In genomic region chr11:117604349-117604995, GRCh38 we compare ENCODE assay signal across 16 cellular contexts.
DNase-seq lines count a peak whose midpoint lies in the region; ATAC-seq and TF ChIP-seq lines count a peak whose summit lies in the region.
"Had no signal": no experiment of that assay in that cellular context is flagged by ENCODE, and none has a peak within 500 bp of the region (broad histone marks: within the 10 kb centered on the region; RNA-seq: fewer than 3 reads in every experiment).

No MANE protein-coding gene starts in this region.

- H4K20me1 ChIP-seq in Karpas-422 (ENCODE audit: insufficient read depth, low read depth, low read length): no peaks in the 10 kb centered on the region

- no peak for TF ChIP-seq CTCF in choroid plexus epithelial cell (conservative IDR thresholded peaks at IDR 0.05; ENCODE audit: low read depth, low read length)
- TF ChIP-seq CTCF in activated CD8-positive, alpha-beta T cell treated with anti-CD3 and anti-CD28 coated beads for 36 hours (IDR thresholded peaks at IDR 0.05): no peak

- no peak overlapping the region for H3K4me3 Mint-ChIP-seq in activated CD8-positive, alpha-beta T cell treated with anti-CD3 and anti-CD28 coated beads for 36 hours
- H3K4me3 Mint-ChIP-seq: naive thymus-derived CD4-positive, alpha-beta T cell had no signal

- peak; percentile 47 to 84 (median 71) for DNase-seq in NCI-H1417 (lab: John Stamatoyannopoulos, UW)
- DNase-seq in NCI-H1417 treated with DMSO at 0.1 percent for 48 hours (lab: John Stamatoyannopoulos, UW): no peak
- peak; percentile 78 for DNase-seq in NCI-H2196 (lab: John Stamatoyannopoulos, UW; ENCODE audit: unreplicated experiment)
- peak; percentile 34 for DNase-seq in choroid plexus epithelial cell (ENCODE audit: low read depth)
- DNase-seq in pons (ENCODE audit: low spot score): peak; percentile 81
- no peak for DNase-seq in activated CD8-positive, alpha-beta T cell treated with anti-CD3 and anti-CD28 coated beads for 36 hours
- no peak for DNase-seq in Karpas-422
- no peak for DNase-seq in ecto neural progenitor cell (ENCODE audit: low spot score)
- DNase-seq: 8988T; activated T-cell treated with anti-CD3 and anti-CD28 coated beads, Interleukin-2, amount 50 U/mL, for 48 hours; naive thymus-derived CD4-positive, alpha-beta T cell; NCI-H524 treated with DMSO at 0.1 percent for 48 hours; thyroid gland had no signal

- H3K9me2 ChIP-seq in Karpas-422 (replicated peaks; ENCODE audit: insufficient read depth, low read length): no peaks in the 10 kb centered on the region

- peaks cover 13% of the 10 kb centered on the region for H3K4me1 Mint-ChIP-seq in activated CD8-positive, alpha-beta T cell treated with anti-CD3 and anti-CD28 coated beads for 36 hours (ENCODE audit: low read depth)

- POLR2A ChIA-PET in activated CD8-positive, alpha-beta T cell treated with anti-CD3 and anti-CD28 coated beads for 36 hours (lab: Charles Lee): no interaction called here

- H3K36me3 Mint-ChIP-seq in activated CD8-positive, alpha-beta T cell treated with anti-CD3 and anti-CD28 coated beads for 36 hours (ENCODE audit: low read depth): no peaks in the 10 kb centered on the region
- H3K36me3 Mint-ChIP-seq: naive thymus-derived CD4-positive, alpha-beta T cell had no signal

- CTCF ChIA-PET in activated CD8-positive, alpha-beta T cell treated with anti-CD3 and anti-CD28 coated beads for 36 hours (lab: Charles Lee): interaction anchor here (1.2 to 2.8 kb wide), 2 partner anchors 17 to 178 kb away, joined by 3 to 9 read pairs; no protein-coding TSS in a partner anchor

- H3K4me3 ChIP-seq in choroid plexus epithelial cell (ENCODE audit: low read depth, low read length): no peak overlapping the region
- no peak overlapping the region for H3K4me3 ChIP-seq in Karpas-422 (ENCODE audit: low read length)
- H3K4me3 ChIP-seq: skin epidermis, thyroid gland had no signal

- intact Hi-C loops in activated CD8-positive, alpha-beta T cell treated with anti-CD3 and anti-CD28 coated beads for 36 hours (cut with micrococcal nuclease): no loop called here

- H3K9ac ChIP-seq in Karpas-422 (ENCODE audit: low read length): no peak overlapping the region

- ATAC-seq in activated CD8-positive, alpha-beta T cell treated with anti-CD3 and anti-CD28 coated beads for 36 hours: no peak
- ATAC-seq: activated CD4-positive, CD25-positive, alpha-beta regulatory T cell treated with anti-CD3 and anti-CD28 coated beads, Interleukin-2, amount 50 U/mL, for 24 hours; naive thymus-derived CD4-positive, alpha-beta T cell; SK-N-SH treated with all-trans-retinoic acid at 6 μM for 48 hours had no signal

- H3K27me3 Mint-ChIP-seq in activated CD8-positive, alpha-beta T cell treated with anti-CD3 and anti-CD28 coated beads for 36 hours: peaks cover 1% of the 10 kb centered on the region

- H2AFZ ChIP-seq in Karpas-422 (ENCODE audit: low read length): no peak overlapping the region

- no peaks in the 10 kb centered on the region for H3K9me3 Mint-ChIP-seq in activated CD8-positive, alpha-beta T cell treated with anti-CD3 and anti-CD28 coated beads for 36 hours
- H3K9me3 Mint-ChIP-seq: naive thymus-derived CD4-positive, alpha-beta T cell had no signal

- H3K9me3 ChIP-seq in Karpas-422 (ENCODE audit: low read length): no peaks in the 10 kb centered on the region
- H3K9me3 ChIP-seq: thyroid gland had no signal

- no peaks in the 10 kb centered on the region for H3K79me2 ChIP-seq in Karpas-422 (ENCODE audit: low read length)

- H3K36me3 ChIP-seq in Karpas-422 (ENCODE audit: insufficient read depth, low read length): no peaks in the 10 kb centered on the region
- H3K36me3 ChIP-seq: thyroid gland had no signal

- H3K27ac Mint-ChIP-seq in activated CD8-positive, alpha-beta T cell treated with anti-CD3 and anti-CD28 coated beads for 36 hours: no peak overlapping the region
- H3K27ac Mint-ChIP-seq: naive thymus-derived CD4-positive, alpha-beta T cell had no signal

- no peak overlapping the region for H3K27ac ChIP-seq in Karpas-422 (ENCODE audit: low read length)
- H3K27ac ChIP-seq: skin epidermis, thyroid gland had no signal

- H3K4me2 ChIP-seq in Karpas-422 (ENCODE audit: low read depth, low read length, poor library complexity, severe bottlenecking): no peak overlapping the region

- no peaks in the 10 kb centered on the region for H3K27me3 ChIP-seq in Karpas-422 (ENCODE audit: low read length)
- H3K27me3 ChIP-seq: thyroid gland had no signal

- H3K4me1 ChIP-seq in Karpas-422 (ENCODE audit: low read length): peaks cover 14% of the 10 kb centered on the region
- H3K4me1 ChIP-seq: thyroid gland had no signal

Comparison
In these comparisons a context has a peak if more than half of its experiments do, and no peak if none do; other contexts are left out.
1. DNase-seq: peak in NCI-H1417 (3 of 3), NCI-H2196 (single experiment), choroid plexus epithelial cell (single experiment) and pons (single experiment); none in NCI-H1417 treated with DMSO at 0.1 percent for 48 hours (single experiment), activated CD8-positive, alpha-beta T cell treated with anti-CD3 and anti-CD28 coated beads for 36 hours (single experiment), Karpas-422 (single experiment) and ecto neural progenitor cell (single experiment).